In the genomic region with DNA sequence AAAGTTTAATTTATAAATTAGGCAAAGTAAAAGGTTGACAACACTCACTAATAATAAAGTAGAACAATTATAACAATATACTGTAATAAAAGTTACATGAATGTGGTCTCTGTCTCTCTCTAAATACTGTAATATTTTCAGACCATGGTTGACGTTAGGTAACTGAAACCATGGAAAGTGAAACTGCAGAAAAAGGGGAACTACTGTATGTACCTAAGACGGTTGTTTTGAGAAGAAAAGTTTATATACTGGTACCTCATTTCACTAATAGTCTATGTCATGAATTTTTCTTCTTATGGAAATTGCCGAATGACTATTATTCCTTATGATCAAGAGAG, we compare ENCODE assay signal across 11 cellular contexts.
DNase-seq lines count a peak whose midpoint lies in the region; ATAC-seq and TF ChIP-seq lines count a peak whose summit lies in the region.
"Had no signal": no experiment of that assay in that cellular context is flagged by ENCODE, and none has a peak within 500 bp of the region (broad histone marks: within the 10 kb centered on the region; RNA-seq: fewer than 3 reads in every experiment).

No MANE protein-coding gene starts in this region.

- no peak overlapping the region for H3K27ac ChIP-seq in BLaER1
- no peak overlapping the region for H3K27ac ChIP-seq in WERI-Rb-1
- H3K27ac ChIP-seq in suprapubic skin = no peak overlapping the region

- ATAC-seq in GM19351 (IDR thresholded peaks at IDR 0.05; ENCODE audit: unreplicated experiment) (peak; percentile 98), HG02884 (IDR thresholded peaks at IDR 0.05; ENCODE audit: unreplicated experiment) (peak; percentile 98)
- ATAC-seq: activated CD8-positive, alpha-beta T cell treated with anti-CD3 and anti-CD28 coated beads for 36 hours; Panc1 had no signal

- H3K36me3 ChIP-seq in BLaER1 (no peaks in the 10 kb centered on the region), WERI-Rb-1 (no peaks in the 10 kb centered on the region), suprapubic skin (no peaks in the 10 kb centered on the region)

- peak overlapping the region; percentile 15 for H3K4me2 ChIP-seq in BLaER1

- WGBS in suprapubic skin = 69% methylated on average over 3 of the region's 3 CpGs

- H3K27me3 ChIP-seq in BLaER1 (no peaks in the 10 kb centered on the region), WERI-Rb-1 (ENCODE audit: insufficient read depth, low read depth, severe bottlenecking) (peaks cover 17% of the 10 kb centered on the region), suprapubic skin (no peaks in the 10 kb centered on the region)

- TF ChIP-seq EP300 in suprapubic skin (IDR thresholded peaks at IDR 0.05) = no peak

- H3K9me3 ChIP-seq in BLaER1 (no peaks in the 10 kb centered on the region), WERI-Rb-1 (ENCODE audit: severe bottlenecking) (no peaks in the 10 kb centered on the region), suprapubic skin (no peaks in the 10 kb centered on the region)

- DNase-seq in Kasumi-1 (lab: John Stamatoyannopoulos, UW) = peak; percentile 12 to 38
- DNase-seq in HUDEP-2 (lab: John Stamatoyannopoulos, UW; ENCODE audit: unreplicated experiment in 76 of 76) = no peak
- DNase-seq in NCI-H1105 treated with DMSO at 0.1 percent for 48 hours (lab: John Stamatoyannopoulos, UW) = no peak
- DNase-seq in WERI-Rb-1 = no peak
- no peak for DNase-seq in suprapubic skin (ENCODE audit: low spot score in 2 of 2)
- DNase-seq: activated CD8-positive, alpha-beta T cell treated with anti-CD3 and anti-CD28 coated beads for 36 hours; IMR-90 had no signal

- TF ChIP-seq CTCF in WERI-Rb-1 (IDR thresholded peaks at IDR 0.05; ENCODE audit: low read depth, low read length) (no peak), suprapubic skin (IDR thresholded peaks at IDR 0.05) (no peak)

- no peaks in the 10 kb centered on the region for H4K20me1 ChIP-seq in BLaER1

- TF ChIP-seq POLR2A in suprapubic skin (IDR thresholded peaks at IDR 0.05) = no peak

- no peak overlapping the region for H3K9ac ChIP-seq in BLaER1

- H3K4me1 ChIP-seq in BLaER1 (peaks cover 33% of the 10 kb centered on the region), suprapubic skin (no peaks in the 10 kb centered on the region)

- no peak overlapping the region for H3K4me3 ChIP-seq in BLaER1
- H3K4me3 ChIP-seq in WERI-Rb-1 (ENCODE audit: low read depth, low read length) = no peak overlapping the region
- no peak overlapping the region for H3K4me3 ChIP-seq in suprapubic skin

Comparison
In these comparisons a context has a peak if more than half of its experiments do, and no peak if none do; other contexts are left out.
1. DNase-seq: peak in Kasumi-1 (2 of 2); none in HUDEP-2 (0 of 76), NCI-H1105 treated with DMSO at 0.1 percent for 48 hours (single experiment), WERI-Rb-1 (single experiment) and suprapubic skin (0 of 2).